ENCODE assay signal across 11 cellular contexts in the genomic region with DNA sequence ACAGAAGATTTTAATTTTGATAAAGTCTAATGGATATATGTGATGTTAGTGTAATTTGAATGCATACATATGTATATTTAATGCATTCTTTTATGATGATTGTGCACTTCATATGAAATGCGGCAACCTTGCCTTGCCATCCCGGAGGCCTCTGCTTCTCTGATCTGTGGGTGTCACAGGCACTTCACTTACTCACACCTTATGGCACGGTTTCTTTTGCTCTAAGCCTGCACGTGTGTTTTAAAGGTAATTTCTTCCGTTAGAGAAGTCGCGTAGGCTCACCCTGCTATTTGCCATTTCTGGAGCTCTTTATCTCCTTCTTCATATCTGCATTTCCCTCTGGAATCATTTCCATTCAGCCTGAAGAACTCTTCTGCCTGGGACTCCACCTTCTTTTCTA.
DNase-seq lines count a peak whose midpoint lies in the region; ATAC-seq and TF ChIP-seq lines count a peak whose summit lies in the region.
"Had no signal": no experiment of that assay in that cellular context is flagged by ENCODE, and none has a peak within 500 bp of the region (broad histone marks: within the 10 kb centered on the region; RNA-seq: fewer than 3 reads in every experiment).

No MANE protein-coding gene starts in this region.

- H3K4me2 ChIP-seq in neural cell (ENCODE audit: low read length) = peak overlapping the region; percentile 52

- H3K27me3 ChIP-seq in neural cell (ENCODE audit: insufficient read depth, low read depth, low read length) = no peaks in the 10 kb centered on the region
- H3K27me3 ChIP-seq: upper lobe of right lung had no signal

- H3F3A ChIP-seq in neural cell (ENCODE audit: insufficient read depth, low read length, poor library complexity, severe bottlenecking) = peaks cover 5% of the 10 kb centered on the region

- peak overlapping the region; percentile 73 for H3K4me3 Mint-ChIP-seq in T-helper 2 cell treated with Interferon-gamma antibody and Interleukin-4, amounts not matched to agents 5 μg/mL and 100 μg/mL, for 36 hours
- peak overlapping the region; percentile 84 for H3K4me3 Mint-ChIP-seq in HFFc6
- H3K4me3 Mint-ChIP-seq in activated naive CD8-positive, alpha-beta T cell treated with anti-CD3 and anti-CD28 coated beads, Interleukin-2, amount 10 ng/mL, durations not matched to agents 7 days and 5 days = peak overlapping the region; percentile 80

- H3K4me3 ChIP-seq in neural cell (ENCODE audit: low read length) = peak overlapping the region; percentile 55
- H3K4me3 ChIP-seq: upper lobe of right lung had no signal

- H3K79me2 ChIP-seq in neural cell (replicated peaks; ENCODE audit: insufficient read depth, low read length) = no peaks in the 10 kb centered on the region

- no peaks in the 10 kb centered on the region for H3K9me3 ChIP-seq in neural cell (ENCODE audit: low read length)
- H3K9me3 ChIP-seq: upper lobe of right lung had no signal

- H3K9ac ChIP-seq in neural cell (ENCODE audit: low read length) = peak overlapping the region; percentile 61

- no peak for TF ChIP-seq CTCF in HFFc6 (IDR thresholded peaks at IDR 0.05)
- TF ChIP-seq CTCF in neural cell (IDR thresholded peaks at IDR 0.05; ENCODE audit: poor library complexity, severe bottlenecking) = no peak

- ATAC-seq in activated naive CD8-positive, alpha-beta T cell treated with anti-CD3 and anti-CD28 coated beads, Interleukin-2, amount 10 ng/mL, durations not matched to agents 7 days and 5 days (ENCODE audit: low read depth) = no peak
- no peak for ATAC-seq in GM21423 (IDR thresholded peaks at IDR 0.05; ENCODE audit: unreplicated experiment)

- no peak for DNase-seq in T-helper 2 cell treated with Interferon-gamma antibody and Interleukin-4, amounts not matched to agents 5 μg/mL and 100 μg/mL, for 36 hours (ENCODE audit: low spot score)
- DNase-seq in T-helper 2 cell (no peak), HFFc6 (no peak), KG1 (lab: John Stamatoyannopoulos, UW) (no peak), retina (no peak)
- DNase-seq in activated naive CD8-positive, alpha-beta T cell treated with anti-CD3 and anti-CD28 coated beads, Interleukin-2, amount 10 ng/mL, durations not matched to agents 7 days and 5 days = peak; percentile 2
- DNase-seq: NCI-H524 treated with DMSO at 0.1 percent for 48 hours, right cardiac atrium, upper lobe of right lung had no signal

- no peak overlapping the region for H2AFZ ChIP-seq in neural cell (ENCODE audit: low read depth, low read length)

- no peaks in the 10 kb centered on the region for H3K9me2 ChIP-seq in neural cell (ENCODE audit: insufficient read depth, low read length)

- POLR2A ChIA-PET in activated naive CD8-positive, alpha-beta T cell treated with anti-CD3 and anti-CD28 coated beads, Interleukin-2, amount 10 ng/mL, durations not matched to agents 7 days and 5 days (lab: Charles Lee) = no interaction called here

- peaks cover 17% of the 10 kb centered on the region for H3K4me1 Mint-ChIP-seq in T-helper 2 cell treated with Interferon-gamma antibody and Interleukin-4, amounts not matched to agents 5 μg/mL and 100 μg/mL, for 36 hours (ENCODE audit: low read depth)
- H3K4me1 Mint-ChIP-seq in HFFc6 (ENCODE audit: low read depth) = peaks cover 21% of the 10 kb centered on the region
- peaks cover 21% of the 10 kb centered on the region for H3K4me1 Mint-ChIP-seq in activated naive CD8-positive, alpha-beta T cell treated with anti-CD3 and anti-CD28 coated beads, Interleukin-2, amount 10 ng/mL, durations not matched to agents 7 days and 5 days

- H3K9me3 Mint-ChIP-seq in T-helper 2 cell treated with Interferon-gamma antibody and Interleukin-4, amounts not matched to agents 5 μg/mL and 100 μg/mL, for 36 hours = no peaks in the 10 kb centered on the region
- H3K9me3 Mint-ChIP-seq in HFFc6 = no peaks in the 10 kb centered on the region
- H3K9me3 Mint-ChIP-seq in activated naive CD8-positive, alpha-beta T cell treated with anti-CD3 and anti-CD28 coated beads, Interleukin-2, amount 10 ng/mL, durations not matched to agents 7 days and 5 days = peaks cover 8% of the 10 kb centered on the region

- H3K27ac Mint-ChIP-seq in T-helper 2 cell treated with Interferon-gamma antibody and Interleukin-4, amounts not matched to agents 5 μg/mL and 100 μg/mL, for 36 hours = no peak overlapping the region
- H3K27ac Mint-ChIP-seq in HFFc6 = peak overlapping the region; percentile 86
- H3K27ac Mint-ChIP-seq in activated naive CD8-positive, alpha-beta T cell treated with anti-CD3 and anti-CD28 coated beads, Interleukin-2, amount 10 ng/mL, durations not matched to agents 7 days and 5 days = peak overlapping the region; percentile 80

- H3K36me3 Mint-ChIP-seq in T-helper 2 cell treated with Interferon-gamma antibody and Interleukin-4, amounts not matched to agents 5 μg/mL and 100 μg/mL, for 36 hours (ENCODE audit: low read depth) = no peaks in the 10 kb centered on the region
- no peaks in the 10 kb centered on the region for H3K36me3 Mint-ChIP-seq in HFFc6 (ENCODE audit: low read depth)
- H3K36me3 Mint-ChIP-seq in activated naive CD8-positive, alpha-beta T cell treated with anti-CD3 and anti-CD28 coated beads, Interleukin-2, amount 10 ng/mL, durations not matched to agents 7 days and 5 days = peaks cover 12% of the 10 kb centered on the region

- H3K27ac ChIP-seq in neural cell (ENCODE audit: low read length) = peak overlapping the region; percentile 93
- H3K27ac ChIP-seq: upper lobe of right lung had no signal

- no peaks in the 10 kb centered on the region for H3K36me3 ChIP-seq in neural cell (ENCODE audit: insufficient read depth, low read length)
- H3K36me3 ChIP-seq: upper lobe of right lung had no signal

- no peak for TF ChIP-seq RAD21 in neural cell (conservative IDR thresholded peaks at IDR 0.05)

- no peaks in the 10 kb centered on the region for H4K20me1 ChIP-seq in neural cell (ENCODE audit: insufficient read depth)

- TF ChIP-seq EP300 in neural cell (conservative IDR thresholded peaks at IDR 0.05; ENCODE audit: poor library complexity, severe bottlenecking) = no peak

- peaks cover 2% of the 10 kb centered on the region for H3K27me3 Mint-ChIP-seq in T-helper 2 cell treated with Interferon-gamma antibody and Interleukin-4, amounts not matched to agents 5 μg/mL and 100 μg/mL, for 36 hours (ENCODE audit: low read depth)
- H3K27me3 Mint-ChIP-seq in HFFc6 (ENCODE audit: insufficient read depth) = peaks cover 9% of the 10 kb centered on the region
- H3K27me3 Mint-ChIP-seq in activated naive CD8-positive, alpha-beta T cell treated with anti-CD3 and anti-CD28 coated beads, Interleukin-2, amount 10 ng/mL, durations not matched to agents 7 days and 5 days = no peaks in the 10 kb centered on the region

TF ChIP-seq in neural cell, 6 proteins besides CTCF, POLR2A, EP300 and RAD21:
- TF ChIP-seq EZH2 (IDR thresholded peaks at IDR 0.05; ENCODE audit: borderline replicate concordance, insufficient read depth, low read length, poor library complexity, severe bottlenecking) (no peak), SMC3 (conservative IDR thresholded peaks at IDR 0.05; ENCODE audit: poor library complexity) (no peak), MXI1 (conservative IDR thresholded peaks at IDR 0.05; ENCODE audit: poor library complexity, severe bottlenecking) (no peak), TAF1 (IDR thresholded peaks at IDR 0.05; ENCODE audit: low read depth) (no peak), POLR2AphosphoS5 (IDR thresholded peaks at IDR 0.05) (no peak)
- TF ChIP-seq, protein P1, sequence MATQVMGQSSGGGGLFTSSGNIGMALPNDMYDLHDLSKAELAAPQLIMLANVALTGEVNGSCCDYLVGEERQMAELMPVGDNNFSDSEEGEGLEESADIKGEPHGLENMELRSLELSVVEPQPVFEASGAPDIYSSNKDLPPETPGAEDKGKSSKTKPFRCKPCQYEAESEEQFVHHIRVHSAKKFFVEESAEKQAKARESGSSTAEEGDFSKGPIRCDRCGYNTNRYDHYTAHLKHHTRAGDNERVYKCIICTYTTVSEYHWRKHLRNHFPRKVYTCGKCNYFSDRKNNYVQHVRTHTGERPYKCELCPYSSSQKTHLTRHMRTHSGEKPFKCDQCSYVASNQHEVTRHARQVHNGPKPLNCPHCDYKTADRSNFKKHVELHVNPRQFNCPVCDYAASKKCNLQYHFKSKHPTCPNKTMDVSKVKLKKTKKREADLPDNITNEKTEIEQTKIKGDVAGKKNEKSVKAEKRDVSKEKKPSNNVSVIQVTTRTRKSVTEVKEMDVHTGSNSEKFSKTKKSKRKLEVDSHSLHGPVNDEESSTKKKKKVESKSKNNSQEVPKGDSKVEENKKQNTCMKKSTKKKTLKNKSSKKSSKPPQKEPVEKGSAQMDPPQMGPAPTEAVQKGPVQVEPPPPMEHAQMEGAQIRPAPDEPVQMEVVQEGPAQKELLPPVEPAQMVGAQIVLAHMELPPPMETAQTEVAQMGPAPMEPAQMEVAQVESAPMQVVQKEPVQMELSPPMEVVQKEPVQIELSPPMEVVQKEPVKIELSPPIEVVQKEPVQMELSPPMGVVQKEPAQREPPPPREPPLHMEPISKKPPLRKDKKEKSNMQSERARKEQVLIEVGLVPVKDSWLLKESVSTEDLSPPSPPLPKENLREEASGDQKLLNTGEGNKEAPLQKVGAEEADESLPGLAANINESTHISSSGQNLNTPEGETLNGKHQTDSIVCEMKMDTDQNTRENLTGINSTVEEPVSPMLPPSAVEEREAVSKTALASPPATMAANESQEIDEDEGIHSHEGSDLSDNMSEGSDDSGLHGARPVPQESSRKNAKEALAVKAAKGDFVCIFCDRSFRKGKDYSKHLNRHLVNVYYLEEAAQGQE (IDR thresholded peaks at IDR 0.05; ENCODE audit: borderline replicate concordance) = no peak
